1 cellular context compared by ENCODE assay signal in the genomic region with DNA sequence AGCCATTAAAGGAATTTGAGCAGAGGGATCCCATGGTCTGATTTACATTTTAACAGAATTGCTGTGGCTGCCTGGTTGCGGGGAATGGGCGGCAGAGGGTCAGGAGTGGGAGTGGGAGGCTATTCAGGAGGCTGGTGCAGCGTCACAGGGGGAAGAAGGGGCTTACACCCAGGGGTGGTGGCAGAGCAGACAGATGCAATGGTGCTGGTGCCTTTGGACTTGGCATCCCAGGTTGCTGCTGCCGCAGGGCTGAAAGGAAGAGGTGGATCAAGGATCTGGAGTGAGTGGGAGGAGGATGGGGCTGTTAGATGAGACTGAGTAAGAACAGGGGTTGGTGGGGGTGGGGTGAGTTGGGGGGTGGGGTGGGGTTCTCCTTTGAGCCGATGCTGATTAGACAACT.
TF ChIP-seq lines count a peak whose summit lies in the region.

No MANE protein-coding gene starts in this region.

TF ChIP-seq in H1, 55 proteins besides CTCF, POLR2A, EP300 and RAD21:
- TF ChIP-seq SP4 (IDR thresholded peaks at IDR 0.05; ENCODE audit: low read length): no peak
- no peak for TF ChIP-seq CREB1 (IDR thresholded peaks at IDR 0.05)
- TF ChIP-seq, protein P1, sequence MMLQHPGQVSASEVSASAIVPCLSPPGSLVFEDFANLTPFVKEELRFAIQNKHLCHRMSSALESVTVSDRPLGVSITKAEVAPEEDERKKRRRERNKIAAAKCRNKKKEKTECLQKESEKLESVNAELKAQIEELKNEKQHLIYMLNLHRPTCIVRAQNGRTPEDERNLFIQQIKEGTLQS (IDR thresholded peaks at IDR 0.05; ENCODE audit: insufficient read depth, low read depth, low read length): no peak
